ENCODE assay signal across 24 cellular contexts in the genomic region with DNA sequence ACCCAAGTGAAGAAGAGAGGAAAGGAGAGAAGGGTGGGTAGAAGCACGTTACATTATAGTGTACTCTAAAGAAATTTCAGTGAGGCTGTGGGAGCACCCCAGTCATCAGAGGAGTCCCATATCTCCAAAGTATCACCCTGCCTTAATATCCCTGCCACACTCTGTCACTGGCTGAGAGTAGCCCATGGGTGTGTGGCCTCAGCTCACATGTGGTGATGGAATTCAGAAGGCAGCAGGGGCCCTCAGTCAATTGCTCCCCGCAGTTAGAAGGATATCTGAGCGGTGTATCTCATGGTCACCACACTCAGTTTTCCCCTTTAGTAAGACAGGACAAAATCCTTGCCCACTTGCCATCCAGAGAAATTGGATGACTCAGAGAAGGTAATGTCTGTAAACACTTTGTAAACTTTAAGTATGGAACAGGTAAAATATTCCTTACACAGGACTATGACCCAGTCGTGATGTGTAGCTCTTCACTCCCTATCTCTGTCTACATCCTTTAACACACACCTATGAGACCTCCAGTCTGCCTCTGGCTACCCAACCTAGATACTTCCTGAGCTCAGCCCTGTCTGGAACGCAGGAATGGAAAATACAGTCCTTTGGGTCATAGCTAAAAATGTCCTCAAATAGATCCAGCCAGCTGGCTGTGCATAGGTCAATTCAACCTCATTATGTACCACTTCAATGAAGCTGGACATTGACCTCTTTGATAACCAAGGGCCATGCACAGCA. TPM values are rescaled to one million over a fixed set of nuclear protein-coding genes. Genes with fewer than 3 reads are reported as not detected.
A peak's percentile ranks its signal among the peaks of the same experiment; 100 is the strongest.
DNase-seq lines count a peak whose midpoint lies in the region; ATAC-seq, FAIRE-seq and TF ChIP-seq lines count a peak whose summit lies in the region.
"Had no signal": no experiment of that assay in that cellular context is flagged by ENCODE, and none has a peak within 500 bp of the region (broad histone marks: within the 10 kb centered on the region; RNA-seq: fewer than 3 reads in every experiment).

No MANE protein-coding gene starts in this region.

- TF ChIP-seq EP300 in A549 (IDR thresholded peaks at IDR 0.05): no peak

- no peak for FAIRE-seq in A549 (lab: Jason Lieb, UNC)
- FAIRE-seq: HTR-8/SVneo, K562 had no signal

- peak overlapping the region in 2 of 3 experiments; percentile 18 to 88 for H3K27ac Mint-ChIP-seq in nephron

- POLR2A ChIA-PET in A549 (lab: Yijun Ruan, JAX): no interaction called here

- H3K9ac ChIP-seq in HUES48 (ENCODE audit: low read depth, low read length): no peak overlapping the region

- no peak for TF ChIP-seq POLR2A in A549 (IDR thresholded peaks at IDR 0.05; ENCODE audit: low read length)

- H3K36me3 ChIP-seq in HUES48 (ENCODE audit: control insufficient read depth, insufficient read depth, low read length): no peaks in the 10 kb centered on the region
- H3K36me3 ChIP-seq: BE2C, SJCRH30 had no signal

- peaks cover 5% of the 10 kb centered on the region for H3K4me1 Mint-ChIP-seq in nephron

- H3K9me3 ChIP-seq in A549: no peaks in the 10 kb centered on the region
- no peaks in the 10 kb centered on the region for H3K9me3 ChIP-seq in HUES48 (ENCODE audit: control insufficient read depth, insufficient read depth, low read length)
- H3K9me3 ChIP-seq: BE2C, SJCRH30 had no signal

- no peaks in the 10 kb centered on the region for H3K36me3 Mint-ChIP-seq in nephron (ENCODE audit: low read depth)
- H3K36me3 Mint-ChIP-seq: CD4-positive, CD25-positive, alpha-beta regulatory T cell had no signal

- peaks cover 7% of the 10 kb centered on the region for H3K27me3 Mint-ChIP-seq in nephron (ENCODE audit: low read depth)
- H3K27me3 Mint-ChIP-seq: CD4-positive, CD25-positive, alpha-beta regulatory T cell had no signal

- in situ Hi-C loops in GM13976 (cut with MboI; ENCODE audit: low sequenced_read_pairs, unreplicated experiment): loop anchor here (25.0 kb wide), 1 partner anchor 889 kb away; no protein-coding TSS in a partner anchor

- DNase-seq in A549 (ENCODE audit: low read depth in 1 of 2, low spot score in 1 of 2): no peak
- no peak for DNase-seq in left colon
- no peak for DNase-seq in GM13976 (ENCODE audit: low spot score)
- DNase-seq in NK-92 treated with Interleukin-12 subunit alpha and Interleukin-12 subunit beta, amount 100 ng/mL, for 24 hours (lab: John Stamatoyannopoulos, UW): no peak
- DNase-seq: 8988T; BE2C; CD4-positive, CD25-positive, alpha-beta regulatory T cell; COR-L47; DMS153; GDM1; H7; NCI-H1105; NCI-H187; NCI-H226; NCI-H524; NCI-H82; SJCRH30 had no signal

- TF ChIP-seq RAD21 in A549 (conservative IDR thresholded peaks at IDR 0.05 in 1 of 2, IDR thresholded peaks at IDR 0.05 in 1 of 2): no peak

- no peaks in the 10 kb centered on the region for H3K27me3 ChIP-seq in HUES48 (ENCODE audit: control insufficient read depth, insufficient read depth, low read length)
- H3K27me3 ChIP-seq: BE2C, SJCRH30 had no signal

- peak in 1 of 2 experiments; percentile 44; a peak in 3 of 6 replicates for ATAC-seq in A549
- ATAC-seq in left colon: peak; percentile 80
- no peak for ATAC-seq in HG03432 (IDR thresholded peaks at IDR 0.05; ENCODE audit: unreplicated experiment)
- ATAC-seq in HG02759 (IDR thresholded peaks at IDR 0.05; ENCODE audit: unreplicated experiment): no peak
- ATAC-seq: K562 had no signal

- CTCF ChIA-PET in A549 (lab: Yijun Ruan, JAX): interaction anchor here (1.3 to 1.9 kb wide), 6 partner anchors 13 to 103 kb away, joined by 3 to 7 read pairs (median 4); partner anchors contain the start of gene RRAGA

- H3K4me3 ChIP-seq in A549 (no peak overlapping the region), HUES48 (ENCODE audit: low read depth, low read length) (no peak overlapping the region)
- H3K4me3 ChIP-seq: K562, SJCRH30 had no signal

- H3K4me2 ChIP-seq in A549: peak overlapping the region; percentile 4; the same call in 1 of the 3 replicates

- no peak for TF ChIP-seq CTCF in A549 (IDR thresholded peaks at IDR 0.05)
- TF ChIP-seq CTCF in nephron (IDR thresholded peaks at IDR 0.05; ENCODE audit: unreplicated experiment in 3 of 3): no peak
- TF ChIP-seq CTCF in GM13976 (IDR thresholded peaks at IDR 0.05; ENCODE audit: borderline replicate concordance, control extremely low read depth, extremely low read depth, insufficient read depth, missing control alignments): no peak

- WGBS in A549 (ENCODE audit: missing lambda C conversion rate): 46% methylated on average over 5 of the region's 5 CpGs

- no peak overlapping the region for H3K4me3 Mint-ChIP-seq in nephron
- H3K4me3 Mint-ChIP-seq: CD4-positive, CD25-positive, alpha-beta regulatory T cell had no signal

- H3K27ac ChIP-seq in A549 (peak overlapping the region in 1 of 2 experiments; percentile 44; a peak in 1 of 6 replicates), HUES48 (ENCODE audit: low read depth, low read length) (peak overlapping the region; percentile 17)
- H3K27ac ChIP-seq: HL-60, SJCRH30 had no signal

- intact Hi-C loops in left colon (cut with DNase I, micrococcal nuclease): no loop called here

- peaks cover 17% of the 10 kb centered on the region for H3K4me1 ChIP-seq in A549
- no peaks in the 10 kb centered on the region for H3K4me1 ChIP-seq in HUES48 (ENCODE audit: control insufficient read depth, insufficient read depth, low read length)
- H3K4me1 ChIP-seq: BE2C, SJCRH30 had no signal

- no peaks in the 10 kb centered on the region for H3K9me3 Mint-ChIP-seq in nephron

TF ChIP-seq in A549, 52 proteins besides CTCF, POLR2A, EP300 and RAD21:
- TF ChIP-seq, protein P1, sequence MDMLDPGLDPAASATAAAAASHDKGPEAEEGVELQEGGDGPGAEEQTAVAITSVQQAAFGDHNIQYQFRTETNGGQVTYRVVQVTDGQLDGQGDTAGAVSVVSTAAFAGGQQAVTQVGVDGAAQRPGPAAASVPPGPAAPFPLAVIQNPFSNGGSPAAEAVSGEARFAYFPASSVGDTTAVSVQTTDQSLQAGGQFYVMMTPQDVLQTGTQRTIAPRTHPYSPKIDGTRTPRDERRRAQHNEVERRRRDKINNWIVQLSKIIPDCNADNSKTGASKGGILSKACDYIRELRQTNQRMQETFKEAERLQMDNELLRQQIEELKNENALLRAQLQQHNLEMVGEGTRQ (IDR thresholded peaks at IDR 0.05): no peak
- TF ChIP-seq KDM1A (IDR thresholded peaks at IDR 0.05; ENCODE audit: low read depth) (no peak), SREBF2 (IDR thresholded peaks at IDR 0.05) (no peak), MYC (IDR thresholded peaks at IDR 0.05; ENCODE audit: borderline replicate concordance, low read length) (no peak), EHF (CRISPR knock-in tag; IDR thresholded peaks at IDR 0.05) (no peak), RNF2 (IDR thresholded peaks at IDR 0.05; ENCODE audit: borderline replicate concordance, low read depth) (no peak), PHF8 (IDR thresholded peaks at IDR 0.05; ENCODE audit: borderline replicate concordance, low read depth) (no peak), KDM5A (IDR thresholded peaks at IDR 0.05) (no peak)
- TF ChIP-seq, protein P2, sequence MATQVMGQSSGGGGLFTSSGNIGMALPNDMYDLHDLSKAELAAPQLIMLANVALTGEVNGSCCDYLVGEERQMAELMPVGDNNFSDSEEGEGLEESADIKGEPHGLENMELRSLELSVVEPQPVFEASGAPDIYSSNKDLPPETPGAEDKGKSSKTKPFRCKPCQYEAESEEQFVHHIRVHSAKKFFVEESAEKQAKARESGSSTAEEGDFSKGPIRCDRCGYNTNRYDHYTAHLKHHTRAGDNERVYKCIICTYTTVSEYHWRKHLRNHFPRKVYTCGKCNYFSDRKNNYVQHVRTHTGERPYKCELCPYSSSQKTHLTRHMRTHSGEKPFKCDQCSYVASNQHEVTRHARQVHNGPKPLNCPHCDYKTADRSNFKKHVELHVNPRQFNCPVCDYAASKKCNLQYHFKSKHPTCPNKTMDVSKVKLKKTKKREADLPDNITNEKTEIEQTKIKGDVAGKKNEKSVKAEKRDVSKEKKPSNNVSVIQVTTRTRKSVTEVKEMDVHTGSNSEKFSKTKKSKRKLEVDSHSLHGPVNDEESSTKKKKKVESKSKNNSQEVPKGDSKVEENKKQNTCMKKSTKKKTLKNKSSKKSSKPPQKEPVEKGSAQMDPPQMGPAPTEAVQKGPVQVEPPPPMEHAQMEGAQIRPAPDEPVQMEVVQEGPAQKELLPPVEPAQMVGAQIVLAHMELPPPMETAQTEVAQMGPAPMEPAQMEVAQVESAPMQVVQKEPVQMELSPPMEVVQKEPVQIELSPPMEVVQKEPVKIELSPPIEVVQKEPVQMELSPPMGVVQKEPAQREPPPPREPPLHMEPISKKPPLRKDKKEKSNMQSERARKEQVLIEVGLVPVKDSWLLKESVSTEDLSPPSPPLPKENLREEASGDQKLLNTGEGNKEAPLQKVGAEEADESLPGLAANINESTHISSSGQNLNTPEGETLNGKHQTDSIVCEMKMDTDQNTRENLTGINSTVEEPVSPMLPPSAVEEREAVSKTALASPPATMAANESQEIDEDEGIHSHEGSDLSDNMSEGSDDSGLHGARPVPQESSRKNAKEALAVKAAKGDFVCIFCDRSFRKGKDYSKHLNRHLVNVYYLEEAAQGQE (IDR thresholded peaks at IDR 0.05): no peak

RNA-seq across cellular contexts. Expression of gene PLIN2, which starts 24.3 kb away (rescaled TPM):
- 42.6 and 53.8 TPM in 2 replicates for polyA plus RNA-seq in A549 (2011; rRNA removed)
- polyA plus RNA-seq in A549 (2012; cell fraction: cytosol; rRNA removed): 23.7 and 24.1 TPM in 2 replicates
- 14.7 and 16.1 TPM in 2 replicates for polyA plus RNA-seq in A549 (2012; cell fraction: nucleus; rRNA removed)
- polyA plus RNA-seq in A549 (2017; fragmentation: RNase III; extraction: RNeasy Plus Mini Kit Qiagen cat#74134 plus additional on column Dnase treatment): 23.0 to 28.3 TPM (median 23.0 TPM) in 3 replicates
- polyA minus RNA-seq in A549 (2011; rRNA and poly(A)+ RNA removed): 71.8 and 88.6 TPM in 2 replicates
- total RNA-seq in left colon: 10 to 100 TPM; 43.8 to 48.4 TPM

RNA-seq across cellular contexts. Expression of gene HAUS6, which starts 48.9 kb away (rescaled TPM):
- polyA plus RNA-seq in A549 (2011; rRNA removed) (24.1 and 34.6 TPM in 2 replicates), A549 (2017; fragmentation: RNase III; extraction: RNeasy Plus Mini Kit Qiagen cat#74134 plus additional on column Dnase treatment) (21.9 to 23.8 TPM (median 22.4 TPM) in 3 replicates)
- polyA plus RNA-seq in A549 (2012; cell fraction: cytosol; rRNA removed): 6.7 and 6.9 TPM in 2 replicates
- 5.7 and 8.0 TPM in 2 replicates for polyA plus RNA-seq in A549 (2012; cell fraction: nucleus; rRNA removed)
- polyA minus RNA-seq in A549 (2011; rRNA and poly(A)+ RNA removed): 12.4 and 13.5 TPM in 2 replicates
- total RNA-seq in left colon: 1 to 10 TPM; 5.3 to 6.0 TPM
